1 cellular context compared by ENCODE assay signal in the genomic region with DNA sequence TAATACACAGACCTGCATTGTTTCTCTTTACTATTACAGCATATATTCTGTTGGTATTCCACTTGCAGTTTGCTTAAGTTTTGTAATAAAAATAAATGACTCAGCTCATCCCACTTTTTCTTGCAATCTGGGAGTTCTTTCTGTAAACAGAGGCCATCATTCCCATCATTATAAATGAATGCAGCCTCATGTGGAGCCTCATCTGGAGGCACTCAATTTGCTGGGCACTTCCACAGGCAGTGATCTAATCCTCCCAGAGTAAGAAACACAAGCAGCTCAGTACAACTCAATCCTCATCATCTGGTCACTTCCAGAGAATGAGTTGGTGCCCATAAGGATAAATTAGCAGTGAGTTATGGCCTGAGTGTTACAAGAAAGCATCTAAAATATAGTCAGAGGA.
A peak's percentile ranks its signal among the peaks of the same experiment; 100 is the strongest.
TF ChIP-seq lines count a peak whose summit lies in the region.

No MANE protein-coding gene starts in this region.

TF ChIP-seq in IMR-90, 13 proteins besides CTCF, POLR2A, EP300 and RAD21:
- TF ChIP-seq NFE2L2 (IDR thresholded peaks at IDR 0.05; ENCODE audit: low read depth, low read length) (0 out of 2 replicates have a peak, but pooled peaks have one; percentile 8), MXI1 (IDR thresholded peaks at IDR 0.05; ENCODE audit: borderline replicate concordance, low read depth, low read length) (no peak)
